15 cellular contexts compared by ENCODE assay signal in the genomic region with DNA sequence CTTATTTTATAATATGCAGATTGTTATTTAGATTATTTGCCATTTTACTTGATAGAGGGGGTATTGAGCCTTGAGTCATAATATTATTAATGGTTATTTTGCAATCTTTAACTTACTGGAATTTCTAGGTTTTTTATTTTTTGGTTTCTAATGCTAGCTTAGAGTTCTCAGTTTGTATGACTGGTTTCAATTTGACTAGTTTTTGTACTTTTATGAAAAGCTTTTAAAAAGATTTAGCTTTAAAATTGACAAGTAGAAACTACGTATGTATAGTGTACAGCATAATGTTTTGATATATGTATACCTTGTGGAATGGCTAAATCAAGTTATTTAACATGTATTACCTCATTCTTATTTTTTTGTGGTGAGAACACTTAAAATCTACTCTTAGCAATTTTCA.
DNase-seq lines count a peak whose midpoint lies in the region; ATAC-seq and TF ChIP-seq lines count a peak whose summit lies in the region.
"Had no signal": no experiment of that assay in that cellular context is flagged by ENCODE, and none has a peak within 500 bp of the region (broad histone marks: within the 10 kb centered on the region; RNA-seq: fewer than 3 reads in every experiment).

No MANE protein-coding gene starts in this region.

- POLR2A ChIA-PET in HEK293T (lab: Yijun Ruan, JAX), result no interaction called here

- TF ChIP-seq CTCF in GM13977 (IDR thresholded peaks at IDR 0.05; ENCODE audit: extremely low read depth, insufficient read depth, missing control alignments), result no peak

- CTCF ChIA-PET in HEK293T (lab: Yijun Ruan, JAX), result no interaction called here

- in situ Hi-C loops in GM13977 (cut with MboI; ENCODE audit: low pct_unique_long_range_greater_than_20kb, low sequenced_read_pairs, unreplicated experiment), result no loop called here

- DNase-seq in GM13977 (ENCODE audit: low spot score) (peak; percentile 17), HEK293T (ENCODE audit: extremely low spot score) (no peak), SKM-1 (lab: John Stamatoyannopoulos, UW; ENCODE audit: unreplicated experiment) (no peak)
- no peak for DNase-seq in activated naive CD4-positive, alpha-beta T cell treated with Interleukin-2 at 50 U/mL for 16 hours
- DNase-seq: activated CD8-positive, alpha-beta T cell treated with anti-CD3 and anti-CD28 coated beads, Interleukin-2, amount 10 ng/mL, durations not matched to agents 7 days and 5 days; activated gamma-delta T cell; Calu3; hippocampal formation; NCI-H2107; NCI-H82; stimulated activated CD4-positive, alpha-beta T cell treated with anti-CD3 and anti-CD28 coated beads, Interleukin-15, amount 100 ng/mL, for 24 hours had no signal

- ATAC-seq in GM19395 (IDR thresholded peaks at IDR 0.05; ENCODE audit: unreplicated experiment) (peak; percentile 74), HG02642 (IDR thresholded peaks at IDR 0.05; ENCODE audit: poor library complexity, unreplicated experiment) (peak; percentile 48), HG03521 (IDR thresholded peaks at IDR 0.05; ENCODE audit: unreplicated experiment) (peak; percentile 57), GM21367 (IDR thresholded peaks at IDR 0.05; ENCODE audit: unreplicated experiment) (no peak)
- ATAC-seq: activated CD8-positive, alpha-beta T cell treated with anti-CD3 and anti-CD28 coated beads, Interleukin-2, amount 10 ng/mL, durations not matched to agents 7 days and 5 days had no signal

TF ChIP-seq in HEK293T, 16 proteins besides CTCF, POLR2A, EP300 and RAD21:
- TF ChIP-seq CTBP1 (IDR thresholded peaks at IDR 0.05; ENCODE audit: borderline replicate concordance), result no peak
